ENCODE assay signal across 9 cellular contexts in the genomic region with DNA sequence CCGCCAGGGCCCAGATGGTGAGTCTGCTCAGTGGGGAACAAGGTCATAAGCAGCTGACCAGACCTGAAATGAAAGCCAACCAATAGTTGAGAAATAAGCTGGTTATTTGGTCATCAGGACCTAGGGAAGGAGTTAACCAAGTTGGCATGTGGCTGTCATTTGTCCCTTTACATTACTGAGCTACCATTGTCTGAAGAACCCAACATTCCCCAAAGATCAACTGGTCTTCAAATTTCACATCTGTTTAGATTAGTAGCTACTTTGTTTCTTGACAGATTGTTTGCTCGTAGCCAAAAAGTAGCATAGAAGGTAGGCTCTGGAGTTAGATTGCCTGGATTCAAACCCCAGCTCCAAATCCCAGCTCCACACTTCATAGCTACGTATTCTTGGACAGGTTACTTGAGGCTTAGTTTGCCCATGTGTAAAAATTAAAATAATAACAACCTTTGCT. TPM values are rescaled to one million over a fixed set of nuclear protein-coding genes. Genes with fewer than 3 reads are reported as not detected.
DNase-seq lines count a peak whose midpoint lies in the region; ATAC-seq and TF ChIP-seq lines count a peak whose summit lies in the region.
"Had no signal": no experiment of that assay in that cellular context is flagged by ENCODE, and none has a peak within 500 bp of the region (broad histone marks: within the 10 kb centered on the region; RNA-seq: fewer than 3 reads in every experiment).

No MANE protein-coding gene starts in this region.

- H3K4me1 Mint-ChIP-seq in mesothelial cell of epicardium, result peaks cover 26% of the 10 kb centered on the region

- TF ChIP-seq CTCF in right atrium auricular region (IDR thresholded peaks at IDR 0.05) (no peak), body of pancreas (IDR thresholded peaks at IDR 0.05) (no peak), mesothelial cell of epicardium (IDR thresholded peaks at IDR 0.05; ENCODE audit: unreplicated experiment) (no peak), vagina (IDR thresholded peaks at IDR 0.05) (no peak)

- H3K27ac ChIP-seq in right atrium auricular region (peak overlapping the region; percentile 88 to 89), body of pancreas (peak overlapping the region in 3 of 4 donors; percentile 64 to 85 (median 78)), vagina (peak overlapping the region; percentile 83)

- ATAC-seq in body of pancreas (no peak), HG02798 (IDR thresholded peaks at IDR 0.05; ENCODE audit: poor library complexity, unreplicated experiment) (no peak)
- ATAC-seq: left lobe of liver had no signal

- TF ChIP-seq POLR2A in body of pancreas (IDR thresholded peaks at IDR 0.05), result no peak
- TF ChIP-seq POLR2A in vagina (IDR thresholded peaks at IDR 0.05), result no peak

- H3K27me3 ChIP-seq in right atrium auricular region (no peaks in the 10 kb centered on the region), body of pancreas (no peaks in the 10 kb centered on the region), vagina (no peaks in the 10 kb centered on the region)

- H3K9me3 ChIP-seq in right atrium auricular region (no peaks in the 10 kb centered on the region), body of pancreas (no peaks in the 10 kb centered on the region), vagina (no peaks in the 10 kb centered on the region)

- H3K4me1 ChIP-seq in right atrium auricular region (peaks cover 0 to 18% of the 10 kb centered on the region in 2 donors), body of pancreas (peaks cover 29% of the 10 kb centered on the region), vagina (peaks cover 29% of the 10 kb centered on the region)

- H3K27ac Mint-ChIP-seq in mesothelial cell of epicardium, result peak overlapping the region; percentile 30

- H3K9me3 Mint-ChIP-seq in mesothelial cell of epicardium, result no peaks in the 10 kb centered on the region

- H3K4me3 ChIP-seq in right atrium auricular region (peak overlapping the region in 1 of 2 donors; percentile 50), body of pancreas (no peak overlapping the region), vagina (peak overlapping the region; percentile 36 to 46)

- no peaks in the 10 kb centered on the region for H3K27me3 Mint-ChIP-seq in mesothelial cell of epicardium (ENCODE audit: low read depth)

- H3K36me3 ChIP-seq in right atrium auricular region (peaks cover 26% of the 10 kb centered on the region), body of pancreas (replicated peaks in 1 of 2; ENCODE audit: insufficient read depth in 1 of 2, low read depth in 2 of 2) (peaks cover 0 to 3% of the 10 kb centered on the region in 2 donors), vagina (peaks cover 0 to 6% of the 10 kb centered on the region in 2 donors)

- WGBS in body of pancreas, 2 donors, result 86 to 97% methylated on average over 2 to 3 of the region's 3 CpGs

- H3K4me3 Mint-ChIP-seq in mesothelial cell of epicardium, result peak overlapping the region; percentile 83

- DNase-seq in right atrium auricular region (ENCODE audit: low spot score) (no peak), cardiac septum (ENCODE audit: low spot score) (no peak), body of pancreas (no peak), mesothelial cell of epicardium (ENCODE audit: low spot score in 2 of 2, unreplicated experiment in 2 of 2) (no peak), vagina (ENCODE audit: extremely low spot score in 2 of 2) (no peak), occipital lobe (lab: John Stamatoyannopoulos, UW) (no peak), Kasumi-1 (lab: John Stamatoyannopoulos, UW) (no peak)

- peaks cover 15% of the 10 kb centered on the region for H3K36me3 Mint-ChIP-seq in mesothelial cell of epicardium

- intact Hi-C loops in cardiac septum (cut with DNase I) (loop anchor here (5.0 to 10.0 kb wide), 3 partner anchors 34 to 406 kb away; a partner anchor contains a TSS), body of pancreas (cut with DNase I) (loop anchor here (5.0 kb wide), 1 partner anchor 49 kb away; no protein-coding TSS in a partner anchor), vagina (cut with DNase I) (no loop called here)

RNA-seq across cellular contexts. Expression of a gene that starts 1.0 kb away (rescaled TPM):
- total RNA-seq in right atrium auricular region (10 to 100 TPM; 12.9 to 18.4 TPM), cardiac septum (9.5 TPM), body of pancreas (10 to 100 TPM in 1 of 2 donors, 1 to 10 TPM in 1; 5.6 to 27.0 TPM), mesothelial cell of epicardium (27.7 to 28.2 TPM (median 28.1 TPM) in 3 replicates), vagina (14.2 TPM), occipital lobe (21.7 TPM)

RNA-seq across cellular contexts. Expression of a gene that starts 2.0 kb away (rescaled TPM):
- total RNA-seq in right atrium auricular region, result 1 to 10 TPM; 1.2 to 6.0 TPM
- 2.6 TPM for total RNA-seq in cardiac septum
- total RNA-seq in body of pancreas, result 1 to 10 TPM in 1 of 2 donors, not detected in 1; 1.0 TPM
- total RNA-seq in mesothelial cell of epicardium, result 2.2 to 2.7 TPM (median 2.5 TPM) in 3 replicates
- total RNA-seq in vagina, result 5.4 TPM
- total RNA-seq in occipital lobe, result 54.0 TPM
- total RNA-seq: left lobe of liver had no signal

RNA-seq across cellular contexts. Expression of a gene that starts 6.6 kb away (rescaled TPM):
- total RNA-seq in right atrium auricular region (100 to 1,000 TPM; 119 to 143 TPM), cardiac septum (201 TPM), body of pancreas (100 to 1,000 TPM; 132 to 260 TPM), mesothelial cell of epicardium (635 to 649 TPM (median 647 TPM) in 3 replicates), vagina (299 TPM), occipital lobe (288 TPM)

RNA-seq across cellular contexts. Expression of a gene that starts 19.7 kb away (rescaled TPM):
- not detected for total RNA-seq in right atrium auricular region
- total RNA-seq in cardiac septum, result not detected
- not detected for total RNA-seq in body of pancreas
- total RNA-seq in mesothelial cell of epicardium, result not detected in 3 replicates
- not detected for total RNA-seq in vagina
- total RNA-seq in occipital lobe, result not detected
- total RNA-seq: left lobe of liver had no signal

RNA-seq across cellular contexts. Expression of a gene that starts 23.6 kb away (rescaled TPM):
- total RNA-seq in right atrium auricular region (not detected), cardiac septum (not detected), body of pancreas (not detected), mesothelial cell of epicardium (0.16 to 0.18 TPM in 2 of 3 replicates, not detected in the other), vagina (not detected), occipital lobe (not detected)

Comparison
In these comparisons a context has a peak if more than half of its experiments do, and no peak if none do; other contexts are left out.
1. H3K4me3 ChIP-seq: peak in vagina (2 of 2); none in body of pancreas (0 of 2).
2. Peak in every context shown above with its lines, with median percentiles within 50 percentile points of each other: H3K27ac ChIP-seq.